ENCODE assay signal across 10 cellular contexts in the genomic region with DNA sequence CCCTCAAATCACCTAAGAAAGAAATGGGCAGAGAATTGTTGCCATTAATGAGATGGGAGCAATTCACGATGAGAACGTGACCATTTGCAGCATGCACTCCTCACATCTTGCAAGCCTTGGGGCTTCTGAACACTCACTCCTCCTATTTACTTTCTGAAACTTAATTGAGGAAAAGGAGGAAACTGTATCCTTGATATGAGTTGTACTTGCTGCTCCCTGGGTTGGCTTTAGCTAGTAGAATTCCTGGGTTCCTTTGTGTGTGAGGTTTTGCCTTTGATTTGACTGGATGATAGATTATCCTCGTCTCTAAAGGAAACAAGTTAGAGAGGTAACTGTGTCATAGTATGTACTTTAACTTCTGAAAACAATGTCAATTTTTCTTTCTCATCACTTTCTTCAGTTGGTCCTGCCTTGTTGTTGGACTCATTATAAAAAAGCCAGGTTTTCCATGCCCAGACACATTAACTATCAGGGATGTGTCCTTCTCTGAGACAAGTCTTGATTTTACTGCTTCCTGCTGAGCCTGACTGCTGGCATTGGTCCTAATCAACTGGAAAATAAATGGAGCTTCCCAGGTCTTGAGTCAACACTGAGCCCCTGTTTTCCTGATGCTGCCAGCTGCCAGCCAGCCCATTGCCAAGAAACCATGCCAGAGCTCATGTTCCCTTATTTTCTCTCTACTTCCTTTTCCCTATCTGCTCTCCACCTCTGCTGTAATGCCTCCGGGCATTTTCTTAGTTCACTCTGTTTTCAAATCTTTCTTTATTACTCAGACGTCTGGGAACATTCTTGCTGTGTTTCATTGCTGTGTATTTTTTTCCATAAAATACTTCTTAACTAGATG. TPM values are rescaled to one million over a fixed set of nuclear protein-coding genes. Genes with fewer than 3 reads are reported as not detected.
A peak's percentile ranks its signal among the peaks of the same experiment; 100 is the strongest.
DNase-seq lines count a peak whose midpoint lies in the region; ATAC-seq and TF ChIP-seq lines count a peak whose summit lies in the region.
"Had no signal": no experiment of that assay in that cellular context is flagged by ENCODE, and none has a peak within 500 bp of the region (broad histone marks: within the 10 kb centered on the region; RNA-seq: fewer than 3 reads in every experiment).

No MANE protein-coding gene starts in this region.

- no peaks in the 10 kb centered on the region for H3K27me3 ChIP-seq in osteoblast (ENCODE audit: insufficient read depth, low read length)
- H3K27me3 ChIP-seq in CD8-positive, alpha-beta T cell (ENCODE audit: insufficient read depth, low read length): no peaks in the 10 kb centered on the region

- no peak for TF ChIP-seq CTCF in osteoblast (IDR thresholded peaks at IDR 0.05; ENCODE audit: extremely low read depth, low read depth, low read length)
- no peak for TF ChIP-seq CTCF in endothelial cell (IDR thresholded peaks at IDR 0.05; ENCODE audit: unreplicated experiment)
- TF ChIP-seq CTCF in CD8-positive, alpha-beta T cell (IDR thresholded peaks at IDR 0.05): no peak

- no peaks in the 10 kb centered on the region for H3K9me3 Mint-ChIP-seq in endothelial cell (ENCODE audit: unreplicated experiment)
- H3K9me3 Mint-ChIP-seq in stimulated activated memory B cell treated with anti-CD40 and anti-IgM and Interleukin-4, amounts not matched to agents 10 μg/mL and 1 μg/mL and 100 μg/mL, for 72 hours: peaks cover 9% of the 10 kb centered on the region
- peaks cover 4% of the 10 kb centered on the region for H3K9me3 Mint-ChIP-seq in CD8-positive, alpha-beta T cell

- H3K4me3 Mint-ChIP-seq in endothelial cell (ENCODE audit: unreplicated experiment): no peak overlapping the region
- H3K4me3 Mint-ChIP-seq in stimulated activated memory B cell treated with anti-CD40 and anti-IgM and Interleukin-4, amounts not matched to agents 10 μg/mL and 1 μg/mL and 100 μg/mL, for 72 hours: no peak overlapping the region
- H3K4me3 Mint-ChIP-seq in CD8-positive, alpha-beta T cell: no peak overlapping the region
- H3K4me3 Mint-ChIP-seq: activated naive CD8-positive, alpha-beta T cell treated with anti-CD3 and anti-CD28 coated beads, Interleukin-2, amount 10 ng/mL, durations not matched to agents 7 days and 5 days had no signal

- no peaks in the 10 kb centered on the region for H3K9me3 ChIP-seq in osteoblast (ENCODE audit: low read depth, low read length)
- H3K9me3 ChIP-seq in CD8-positive, alpha-beta T cell (ENCODE audit: low read length): no peaks in the 10 kb centered on the region

- CTCF ChIA-PET in CD8-positive, alpha-beta T cell (lab: Charles Lee): no interaction called here

- POLR2A ChIA-PET in CD8-positive, alpha-beta T cell (lab: Charles Lee): no interaction called here

- no peak overlapping the region for H3K27ac ChIP-seq in osteoblast (ENCODE audit: low read depth, low read length)
- H3K27ac ChIP-seq in CD8-positive, alpha-beta T cell (ENCODE audit: low read depth, low read length): no peak overlapping the region

- peak overlapping the region; percentile 62 for H2AFZ ChIP-seq in osteoblast (ENCODE audit: low read length)

- no peaks in the 10 kb centered on the region for H3K36me3 Mint-ChIP-seq in endothelial cell (ENCODE audit: low read depth, unreplicated experiment)
- no peaks in the 10 kb centered on the region for H3K36me3 Mint-ChIP-seq in stimulated activated memory B cell treated with anti-CD40 and anti-IgM and Interleukin-4, amounts not matched to agents 10 μg/mL and 1 μg/mL and 100 μg/mL, for 72 hours
- no peaks in the 10 kb centered on the region for H3K36me3 Mint-ChIP-seq in CD8-positive, alpha-beta T cell
- H3K36me3 Mint-ChIP-seq: activated naive CD8-positive, alpha-beta T cell treated with anti-CD3 and anti-CD28 coated beads, Interleukin-2, amount 10 ng/mL, durations not matched to agents 7 days and 5 days had no signal

- H3K27me3 Mint-ChIP-seq in endothelial cell (ENCODE audit: unreplicated experiment): peaks cover 3% of the 10 kb centered on the region
- H3K27me3 Mint-ChIP-seq in stimulated activated memory B cell treated with anti-CD40 and anti-IgM and Interleukin-4, amounts not matched to agents 10 μg/mL and 1 μg/mL and 100 μg/mL, for 72 hours: peaks cover 9% of the 10 kb centered on the region
- peaks cover 26% of the 10 kb centered on the region for H3K27me3 Mint-ChIP-seq in CD8-positive, alpha-beta T cell (ENCODE audit: low read depth)

- H3K79me2 ChIP-seq in osteoblast (ENCODE audit: insufficient read depth, low read length): no peaks in the 10 kb centered on the region

- peaks cover 16% of the 10 kb centered on the region for H3K4me1 Mint-ChIP-seq in endothelial cell (ENCODE audit: unreplicated experiment)
- H3K4me1 Mint-ChIP-seq in stimulated activated memory B cell treated with anti-CD40 and anti-IgM and Interleukin-4, amounts not matched to agents 10 μg/mL and 1 μg/mL and 100 μg/mL, for 72 hours: no peaks in the 10 kb centered on the region
- no peaks in the 10 kb centered on the region for H3K4me1 Mint-ChIP-seq in CD8-positive, alpha-beta T cell (ENCODE audit: low read depth)
- H3K4me1 Mint-ChIP-seq: activated naive CD8-positive, alpha-beta T cell treated with anti-CD3 and anti-CD28 coated beads, Interleukin-2, amount 10 ng/mL, durations not matched to agents 7 days and 5 days had no signal

- peak; percentile 92 for DNase-seq in Daoy (ENCODE audit: low read depth)
- peak; percentile 67 for DNase-seq in NCI-H2196 (lab: John Stamatoyannopoulos, UW; ENCODE audit: unreplicated experiment)
- DNase-seq in dermis blood vessel endothelial cell: peak; percentile 45
- DNase-seq in osteoblast (ENCODE audit: insufficient read length, low spot score, missing footprints): peak; percentile 86
- DNase-seq in endothelial cell (ENCODE audit: low spot score): no peak
- DNase-seq in CD8-positive, alpha-beta T cell: no peak
- DNase-seq: activated naive CD8-positive, alpha-beta T cell treated with anti-CD3 and anti-CD28 coated beads, Interleukin-2, amount 10 ng/mL, durations not matched to agents 7 days and 5 days; islet precursor cell had no signal

- peaks cover 10% of the 10 kb centered on the region for H3K4me1 ChIP-seq in osteoblast (ENCODE audit: insufficient read depth, low read length)
- H3K4me1 ChIP-seq in CD8-positive, alpha-beta T cell (ENCODE audit: insufficient read depth, low read length): no peaks in the 10 kb centered on the region

- H3K4me3 ChIP-seq in osteoblast (ENCODE audit: insufficient read depth, low read length): no peak overlapping the region
- H3K4me3 ChIP-seq in CD8-positive, alpha-beta T cell (ENCODE audit: low read depth, low read length): no peak overlapping the region

- peak overlapping the region; percentile 54 for H3K4me2 ChIP-seq in osteoblast (ENCODE audit: insufficient read depth, low read length)

- H4K20me1 ChIP-seq in osteoblast (ENCODE audit: insufficient read depth, low read length): no peaks in the 10 kb centered on the region

- no peak for ATAC-seq in stimulated activated memory B cell treated with anti-CD40 and anti-IgM and Interleukin-4, amounts not matched to agents 10 μg/mL and 1 μg/mL and 100 μg/mL, for 72 hours
- no peak for ATAC-seq in GM18498 (IDR thresholded peaks at IDR 0.05; ENCODE audit: unreplicated experiment)
- no peak for ATAC-seq in CD8-positive, alpha-beta T cell

- H3K36me3 ChIP-seq in osteoblast (ENCODE audit: insufficient read depth, low read length): no peaks in the 10 kb centered on the region
- H3K36me3 ChIP-seq in CD8-positive, alpha-beta T cell (ENCODE audit: insufficient read depth, low read length): no peaks in the 10 kb centered on the region

- intact Hi-C loops in CD8-positive, alpha-beta T cell (cut with DNase I, micrococcal nuclease): no loop called here

- no peak overlapping the region for H3K27ac Mint-ChIP-seq in endothelial cell (ENCODE audit: unreplicated experiment)
- no peak overlapping the region for H3K27ac Mint-ChIP-seq in stimulated activated memory B cell treated with anti-CD40 and anti-IgM and Interleukin-4, amounts not matched to agents 10 μg/mL and 1 μg/mL and 100 μg/mL, for 72 hours
- H3K27ac Mint-ChIP-seq in CD8-positive, alpha-beta T cell: no peak overlapping the region
- H3K27ac Mint-ChIP-seq: activated naive CD8-positive, alpha-beta T cell treated with anti-CD3 and anti-CD28 coated beads, Interleukin-2, amount 10 ng/mL, durations not matched to agents 7 days and 5 days had no signal

RNA-seq across cellular contexts. Expression of gene MRAP2, which starts 6.0 kb away (rescaled TPM):
- total RNA-seq in Daoy (2014; rRNA removed; shearing (Covaris generic)): 0.92 and 1.9 TPM in 2 replicates
- total RNA-seq in dermis blood vessel endothelial cell (2.7 and 3.1 TPM in 2 replicates), osteoblast (4.1 and 5.1 TPM in 2 replicates), endothelial cell (ENCODE audit: unreplicated experiment) (5.1 TPM)
- not detected for total RNA-seq in CD8-positive, alpha-beta T cell
- total RNA-seq: activated naive CD8-positive, alpha-beta T cell treated with anti-CD3 and anti-CD28 coated beads, Interleukin-2, amount 10 ng/mL, durations not matched to agents 7 days and 5 days had no signal

Comparison
In these comparisons a context has a peak if more than half of its experiments do, and no peak if none do; other contexts are left out.
1. DNase-seq: peak in Daoy (single experiment), NCI-H2196 (single experiment), dermis blood vessel endothelial cell (single experiment) and osteoblast (single experiment); none in endothelial cell (single experiment) and CD8-positive, alpha-beta T cell (0 of 7).